Comparison of ENCODE assay signal across 8 cellular contexts in the genomic region with DNA sequence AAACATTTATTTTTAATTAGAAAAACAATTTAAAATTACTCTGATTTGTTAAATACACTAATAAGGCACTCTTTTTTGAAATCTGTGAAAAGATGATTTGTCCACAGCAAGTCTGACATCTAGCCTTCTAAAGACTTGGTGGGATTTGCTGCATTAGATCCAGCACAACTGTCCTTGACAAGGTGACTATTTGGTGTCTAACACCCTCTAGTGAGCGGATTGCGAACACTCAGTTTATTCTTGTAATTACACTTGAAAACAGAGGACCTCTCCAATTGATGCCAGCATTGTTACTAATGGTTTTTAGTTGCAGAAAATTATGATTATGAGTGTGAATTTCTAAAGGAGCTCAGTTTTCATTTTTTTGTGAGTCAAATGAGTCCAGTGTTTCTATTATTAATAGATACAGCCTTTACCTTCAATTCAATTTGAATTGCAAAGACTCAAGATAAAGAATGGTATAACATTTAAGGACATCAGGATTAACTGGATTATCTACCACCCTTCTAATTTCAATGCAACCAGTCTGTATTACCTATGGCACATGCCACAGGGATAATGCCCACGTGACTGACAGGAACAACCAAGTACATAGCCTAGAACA. TPM values are rescaled to one million over a fixed set of nuclear protein-coding genes. Genes with fewer than 3 reads are reported as not detected.
DNase-seq lines count a peak whose midpoint lies in the region; ATAC-seq, FAIRE-seq and TF ChIP-seq lines count a peak whose summit lies in the region.

No MANE protein-coding gene starts in this region.

- peak; percentile 91 for FAIRE-seq in astrocyte (lab: Jason Lieb, UNC)

- no peaks in the 10 kb centered on the region for H3K36me3 ChIP-seq in astrocyte (ENCODE audit: insufficient read depth, low read length)
- H3K36me3 ChIP-seq in stomach, result no peaks in the 10 kb centered on the region

- intact Hi-C loops in stomach (cut with DNase I; ENCODE audit: low total_unique reads), result loop anchor here (10.0 kb wide), 1 partner anchor 568 kb away; no protein-coding TSS in a partner anchor

- H2AFZ ChIP-seq in astrocyte (ENCODE audit: low read depth, low read length), result no peak overlapping the region

- H3K79me2 ChIP-seq in astrocyte (ENCODE audit: insufficient read depth, low read length), result no peaks in the 10 kb centered on the region

- H4K20me1 ChIP-seq in astrocyte (ENCODE audit: insufficient read depth, low read length), result no peaks in the 10 kb centered on the region

- no peak overlapping the region for H3K4me3 Mint-ChIP-seq in astrocyte (ENCODE audit: unreplicated experiment)

- H3K27ac ChIP-seq in astrocyte (ENCODE audit: low read depth, low read length), result no peak overlapping the region
- H3K27ac ChIP-seq in stomach, result no peak overlapping the region

- no peak for TF ChIP-seq POLR2A in stomach (IDR thresholded peaks at IDR 0.05)

- peak; percentile 90 for ATAC-seq in GM19395 (IDR thresholded peaks at IDR 0.05; ENCODE audit: unreplicated experiment)
- ATAC-seq in HG03457 (IDR thresholded peaks at IDR 0.05; ENCODE audit: unreplicated experiment), result peak; percentile 90

- no peaks in the 10 kb centered on the region for H3K9me3 Mint-ChIP-seq in astrocyte (ENCODE audit: unreplicated experiment)

- H3K4me2 ChIP-seq in astrocyte (ENCODE audit: low read length), result no peak overlapping the region

- H3K4me1 Mint-ChIP-seq in astrocyte (ENCODE audit: low read depth, unreplicated experiment), result peaks cover 6% of the 10 kb centered on the region

- H3K27me3 ChIP-seq in astrocyte (ENCODE audit: insufficient read depth, low read length) (no peaks in the 10 kb centered on the region), stomach (no peaks in the 10 kb centered on the region)

- H3K9ac ChIP-seq in astrocyte (ENCODE audit: low read length), result no peak overlapping the region

- no peaks in the 10 kb centered on the region for H3K36me3 Mint-ChIP-seq in astrocyte (ENCODE audit: low read depth, unreplicated experiment)

- H3K4me1 ChIP-seq in astrocyte (ENCODE audit: insufficient read depth, low read length) (no peaks in the 10 kb centered on the region), stomach (no peaks in the 10 kb centered on the region)

- no peak overlapping the region for H3K4me3 ChIP-seq in astrocyte (ENCODE audit: insufficient read depth, low read depth, low read length)
- H3K4me3 ChIP-seq in stomach, result no peak overlapping the region

- TF ChIP-seq EP300 in stomach (IDR thresholded peaks at IDR 0.05), result no peak

- H3K9me3 ChIP-seq in astrocyte (ENCODE audit: insufficient read depth, low read depth, low read length) (no peaks in the 10 kb centered on the region), stomach (no peaks in the 10 kb centered on the region)

- 13 to 20% (median 16%) methylated on average over 3 of the region's 3 CpGs for WGBS in stomach, 5 donors

- TF ChIP-seq CTCF in astrocyte (IDR thresholded peaks at IDR 0.05; ENCODE audit: insufficient read depth, low read depth, low read length), result peak; percentile 74
- peak in 5 of 7 experiments; percentile 30 to 51 (median 45) for TF ChIP-seq CTCF in stomach (IDR thresholded peaks at IDR 0.05)

- H3K27me3 Mint-ChIP-seq in astrocyte (ENCODE audit: low read depth, unreplicated experiment), result no peaks in the 10 kb centered on the region

- no peak overlapping the region for H3K27ac Mint-ChIP-seq in astrocyte (ENCODE audit: unreplicated experiment)

- peak; percentile 82 for DNase-seq in DMS53 (lab: John Stamatoyannopoulos, UW)
- DNase-seq in NCI-H446 treated with DMSO at 0.1 percent for 48 hours (lab: John Stamatoyannopoulos, UW), result peak; percentile 51
- DNase-seq in astrocyte (ENCODE audit: low read depth), result peak; percentile 49
- peak; percentile 60 for DNase-seq in iPS DF 4.7 (ENCODE audit: extremely low read depth, low spot score)
- no peak for DNase-seq in stomach
- DNase-seq in stimulated activated CD4-positive, alpha-beta T cell treated with anti-CD3 and anti-CD28 coated beads, Interleukin-12 subunit alpha, Interleukin-12 subunit beta, amount 100 ng/mL, for 4 hours, result no peak

RNA-seq across cellular contexts. Expression of a gene that starts 29.7 kb away (rescaled TPM):
- total RNA-seq in astrocyte (not detected in 2 replicates), stomach (not detected)
- 1 to 10 TPM in 1 of 3 donors, not detected in 2; 1.4 TPM for polyA plus RNA-seq in stomach

Comparison
In these comparisons a context has a peak if more than half of its experiments do, and no peak if none do; other contexts are left out.
1. DNase-seq: peak in DMS53 (single experiment), NCI-H446 treated with DMSO at 0.1 percent for 48 hours (single experiment), astrocyte (single experiment) and iPS DF 4.7 (single experiment); none in stomach (single experiment) and stimulated activated CD4-positive, alpha-beta T cell treated with anti-CD3 and anti-CD28 coated beads, Interleukin-12 subunit alpha, Interleukin-12 subunit beta, amount 100 ng/mL, for 4 hours (single experiment).